ENCODE assay signal across 8 cellular contexts in genomic region chr9:8856686-8857329, GRCh38.
DNase-seq lines count a peak whose midpoint lies in the region; ATAC-seq and TF ChIP-seq lines count a peak whose summit lies in the region.

No MANE protein-coding gene starts in this region.

- TF ChIP-seq CTCF in BE2C (IDR thresholded peaks at IDR 0.05; ENCODE audit: low read depth, low read length) (no peak), endodermal cell (conservative IDR thresholded peaks at IDR 0.05) (peak; percentile 49)

- H3K9me3 ChIP-seq in BE2C (no peaks in the 10 kb centered on the region), endodermal cell (ENCODE audit: control insufficient read depth, low read length) (no peaks in the 10 kb centered on the region)

- no peaks in the 10 kb centered on the region for H3K9me3 Mint-ChIP-seq in endodermal cell
- H3K9me3 Mint-ChIP-seq in naive thymus-derived CD8-positive, alpha-beta T cell = no peaks in the 10 kb centered on the region

- peak overlapping the region; percentile 83 for H3K27ac ChIP-seq in endodermal cell (ENCODE audit: low read depth, low read length)

- H3K4me1 Mint-ChIP-seq in endodermal cell = peaks cover 32% of the 10 kb centered on the region
- peaks cover 3 to 20% (median 15%) of the 10 kb centered on the region in 4 donors for H3K4me1 Mint-ChIP-seq in naive thymus-derived CD8-positive, alpha-beta T cell

- H3K4me3 ChIP-seq in BE2C (ENCODE audit: low read depth, low read length) (0 out of 2 replicates have a peak overlapping the region, but pooled peaks have one; percentile 26), endodermal cell (ENCODE audit: low read length) (peak overlapping the region; percentile 90)

- H3K27me3 Mint-ChIP-seq in endodermal cell (ENCODE audit: insufficient read depth) = peaks cover 40% of the 10 kb centered on the region
- H3K27me3 Mint-ChIP-seq in naive thymus-derived CD8-positive, alpha-beta T cell = peaks cover 16 to 55% (median 39%) of the 10 kb centered on the region in 5 donors

- no peaks in the 10 kb centered on the region for H3K36me3 Mint-ChIP-seq in endodermal cell (ENCODE audit: low read depth)
- H3K36me3 Mint-ChIP-seq in naive thymus-derived CD8-positive, alpha-beta T cell = no peaks in the 10 kb centered on the region

- H3K27me3 ChIP-seq in BE2C (peaks cover 38% of the 10 kb centered on the region), endodermal cell (ENCODE audit: control insufficient read depth, insufficient read depth, low read length, poor library complexity, severe bottlenecking) (no peaks in the 10 kb centered on the region)

- peak overlapping the region; percentile 92 for H3K27ac Mint-ChIP-seq in endodermal cell
- H3K27ac Mint-ChIP-seq in naive thymus-derived CD8-positive, alpha-beta T cell = no peak overlapping the region

- no peaks in the 10 kb centered on the region for H3K4me1 ChIP-seq in BE2C
- H3K4me1 ChIP-seq in endodermal cell (ENCODE audit: control insufficient read depth, insufficient read depth, low read length) = peaks cover 8% of the 10 kb centered on the region

- 3 to 10% methylated on average over 3 to 13 of the region's 14 CpGs for WGBS in endodermal cell (ENCODE audit: insufficient coverage in 1 of 2, insufficient read length in 1 of 2), 2 experiments

- ATAC-seq in naive thymus-derived CD8-positive, alpha-beta T cell = no peak
- ATAC-seq in GM21528 (IDR thresholded peaks at IDR 0.05; ENCODE audit: low FRiP score, unreplicated experiment) = no peak
- ATAC-seq in HG02610 (IDR thresholded peaks at IDR 0.05; ENCODE audit: unreplicated experiment) = no peak
- ATAC-seq in GM18907 (IDR thresholded peaks at IDR 0.05; ENCODE audit: unreplicated experiment) = no peak

- H3K36me3 ChIP-seq in BE2C (no peaks in the 10 kb centered on the region), endodermal cell (ENCODE audit: control insufficient read depth, insufficient read depth, low read length) (peaks cover 5% of the 10 kb centered on the region)

- DNase-seq in BE2C (no peak), KBM-7 (peak; percentile 5), endodermal cell (no peak), hepatic stellate cell (ENCODE audit: low spot score) (no peak)
- DNase-seq in naive thymus-derived CD8-positive, alpha-beta T cell = no peak

- in situ Hi-C loops in KBM-7 (cut with MboI; ENCODE audit: low pct_unique_long_range_greater_than_20kb, low sequenced_read_pairs) = no loop called here

- peak overlapping the region; percentile 86 for H3K9ac ChIP-seq in endodermal cell (ENCODE audit: extremely low read depth, low read length, poor library complexity, severe bottlenecking)

- peak overlapping the region; percentile 91 for H3K4me3 Mint-ChIP-seq in endodermal cell
- H3K4me3 Mint-ChIP-seq in naive thymus-derived CD8-positive, alpha-beta T cell = peak overlapping the region; percentile 45 to 77 (median 66)

- POLR2A ChIA-PET in naive thymus-derived CD8-positive, alpha-beta T cell (lab: Charles Lee) = no interaction called here
